8 cellular contexts compared by ENCODE assay signal in genomic region chr19:7196721-7197168, GRCh38.
DNase-seq lines count a peak whose midpoint lies in the region; ATAC-seq, FAIRE-seq and TF ChIP-seq lines count a peak whose summit lies in the region.

No MANE protein-coding gene starts in this region.

- H3K27me3 ChIP-seq in CD8-positive, alpha-beta memory T cell (ENCODE audit: insufficient read depth, low read length, poor library complexity, severe bottlenecking) = peaks cover 6% of the 10 kb centered on the region
- H3K27me3 ChIP-seq in SU-DHL-6 (ENCODE audit: low read length) (no peaks in the 10 kb centered on the region), trophoblast cell (ENCODE audit: insufficient read depth, low read length) (no peaks in the 10 kb centered on the region)

- no peaks in the 10 kb centered on the region for H4K20me1 ChIP-seq in SU-DHL-6 (ENCODE audit: low read depth, low read length)

- peaks cover 26% of the 10 kb centered on the region for H3K4me1 ChIP-seq in CD8-positive, alpha-beta memory T cell (ENCODE audit: insufficient read depth, low read length)
- peaks cover 3 to 7% of the 10 kb centered on the region in 2 experiments for H3K4me1 ChIP-seq in trophoblast cell (ENCODE audit: control insufficient read depth in 1 of 2, insufficient read depth in 2 of 2, low read length in 2 of 2)

- no peak overlapping the region for H3K27ac ChIP-seq in CD8-positive, alpha-beta memory T cell (ENCODE audit: low read depth, low read length)
- H3K27ac ChIP-seq in SU-DHL-6 (ENCODE audit: low read depth, low read length) = peak overlapping the region; percentile 62
- H3K27ac ChIP-seq in trophoblast cell (ENCODE audit: low read depth, low read length) = peak overlapping the region; percentile 58

- peak overlapping the region; percentile 57 for H4K91ac ChIP-seq in trophoblast cell (ENCODE audit: low read depth, low read length)

- WGBS in trophoblast cell (ENCODE audit: extremely low coverage, insufficient coverage, insufficient read length) = no CpG with 5 or more reads among the region's 15 CpGs

- H2BK120ac ChIP-seq in trophoblast cell (ENCODE audit: insufficient read depth, low read length, poor library complexity) = peak overlapping the region; percentile 63

- no peak overlapping the region for H2AK5ac ChIP-seq in trophoblast cell (ENCODE audit: low read length)

- peak overlapping the region; percentile 32 for H3K14ac ChIP-seq in trophoblast cell (ENCODE audit: low read length)

- CTCF ChIA-PET in CD8-positive, alpha-beta memory T cell (lab: Charles Lee) = no interaction called here

- no peaks in the 10 kb centered on the region for H3K9me2 ChIP-seq in SU-DHL-6 (replicated peaks; ENCODE audit: insufficient read depth, low read length)

- H3K9me3 ChIP-seq in CD8-positive, alpha-beta memory T cell (ENCODE audit: low read length) = no peaks in the 10 kb centered on the region
- H3K9me3 ChIP-seq in SU-DHL-6 (ENCODE audit: insufficient read depth, low read length) (no peaks in the 10 kb centered on the region), trophoblast cell (ENCODE audit: insufficient read depth, low read depth, low read length) (no peaks in the 10 kb centered on the region)

- H3K4ac ChIP-seq in trophoblast cell (ENCODE audit: low read depth, low read length) = no peak overlapping the region

- H2AFZ ChIP-seq in SU-DHL-6 (ENCODE audit: low read depth, low read length, severe bottlenecking) (no peak overlapping the region), trophoblast cell (ENCODE audit: insufficient read depth, low read length, poor library complexity) (peak overlapping the region; percentile 95)

- H3K79me2 ChIP-seq in SU-DHL-6 (ENCODE audit: insufficient read depth, low read length) = peaks cover 50% of the 10 kb centered on the region
- peaks cover 2% of the 10 kb centered on the region for H3K79me2 ChIP-seq in trophoblast cell (ENCODE audit: control insufficient read depth, insufficient read depth, low read length, poor library complexity)

- peak overlapping the region; percentile 87 to 97 (median 92) for H3K4me3 Mint-ChIP-seq in CD8-positive, alpha-beta memory T cell

- H3K27me3 Mint-ChIP-seq in CD8-positive, alpha-beta memory T cell = peaks cover under 1 to 10% of the 10 kb centered on the region in 2 donors

- peak overlapping the region; percentile 91 for H4K8ac ChIP-seq in trophoblast cell (ENCODE audit: low read depth, low read length)

- H3K36me3 ChIP-seq in CD8-positive, alpha-beta memory T cell (ENCODE audit: insufficient read depth, low read length) = no peaks in the 10 kb centered on the region
- H3K36me3 ChIP-seq in SU-DHL-6 (ENCODE audit: low read length) (no peaks in the 10 kb centered on the region), trophoblast cell (ENCODE audit: control insufficient read depth in 1 of 2, insufficient read depth in 2 of 2, low read length in 2 of 2) (no peaks in the 10 kb centered on the region)

- H3K4me1 Mint-ChIP-seq in CD8-positive, alpha-beta memory T cell = peaks cover 23 to 34% (median 30%) of the 10 kb centered on the region in 3 donors

- H3F3A ChIP-seq in SU-DHL-6 (ENCODE audit: insufficient read depth) = peaks cover 34% of the 10 kb centered on the region

- H3K79me1 ChIP-seq in trophoblast cell (ENCODE audit: low read length) = peaks cover 14% of the 10 kb centered on the region

- H3K36me3 Mint-ChIP-seq in CD8-positive, alpha-beta memory T cell = peaks cover 0 to 2% (median 0%) of the 10 kb centered on the region in 3 donors

- TF ChIP-seq CTCF in SU-DHL-6 (IDR thresholded peaks at IDR 0.05; ENCODE audit: insufficient read depth, low read length, poor library complexity, severe bottlenecking) = no peak

- peak overlapping the region; percentile 88 for H3K18ac ChIP-seq in trophoblast cell (ENCODE audit: low read length)

- peak overlapping the region; percentile 63 for H3K4me2 ChIP-seq in SU-DHL-6 (ENCODE audit: low read depth, low read length, poor library complexity, severe bottlenecking)
- peak overlapping the region; percentile 55 for H3K4me2 ChIP-seq in trophoblast cell (ENCODE audit: low read length)

- FAIRE-seq in urothelium cell line (lab: Jason Lieb, UNC) = no peak

- no peak for DNase-seq in CD8-positive, alpha-beta memory T cell
- DNase-seq in fibroblast of peridontal ligament (ENCODE audit: extremely low read depth) (peak; percentile 31), trophoblast cell (peak; percentile 33 to 64), urothelium cell line (ENCODE audit: low spot score) (no peak), MV-4-11 (lab: John Stamatoyannopoulos, UW) (no peak)

- POLR2A ChIA-PET in CD8-positive, alpha-beta memory T cell (lab: Charles Lee) = no interaction called here

- H4K12ac ChIP-seq in trophoblast cell (ENCODE audit: low read depth, low read length) = peak overlapping the region; percentile 47

- H3K27ac Mint-ChIP-seq in CD8-positive, alpha-beta memory T cell = peak overlapping the region in 6 of 8 donors; percentile 90 to 99 (median 94)

- H3K23ac ChIP-seq in trophoblast cell (ENCODE audit: low read length) = no peak overlapping the region

- no peak for ATAC-seq in GM18520 (IDR thresholded peaks at IDR 0.05; ENCODE audit: unreplicated experiment)
- no peak for ATAC-seq in GM21529 (IDR thresholded peaks at IDR 0.05; ENCODE audit: unreplicated experiment)

- H3K9ac ChIP-seq in SU-DHL-6 (ENCODE audit: low read length) (no peak overlapping the region), trophoblast cell (ENCODE audit: low read length) (no peak overlapping the region)

- peak overlapping the region; percentile 75 for H3K4me3 ChIP-seq in CD8-positive, alpha-beta memory T cell (ENCODE audit: low read length)
- H3K4me3 ChIP-seq in SU-DHL-6 (ENCODE audit: insufficient read depth, low read length, poor library complexity, severe bottlenecking) = no peak overlapping the region
- H3K4me3 ChIP-seq in trophoblast cell (ENCODE audit: low read depth, low read length) = no peak overlapping the region

- H2BK12ac ChIP-seq in trophoblast cell (ENCODE audit: low read length) = no peak overlapping the region

- peak overlapping the region; percentile 66 for H2BK5ac ChIP-seq in trophoblast cell (ENCODE audit: low read depth, low read length, poor library complexity)

- H3K9me3 Mint-ChIP-seq in CD8-positive, alpha-beta memory T cell = peaks cover 0 to 6% (median 0%) of the 10 kb centered on the region in 5 donors

Comparison
In these comparisons a context has a peak if more than half of its experiments do, and no peak if none do; other contexts are left out.
1. DNase-seq: peak in fibroblast of peridontal ligament (single experiment) and trophoblast cell (2 of 2); none in CD8-positive, alpha-beta memory T cell (0 of 5), urothelium cell line (single experiment) and MV-4-11 (single experiment).